1 cellular context compared by ENCODE assay signal in genomic region chr20:44610313-44610965, GRCh38.
TF ChIP-seq lines count a peak whose summit lies in the region.

No MANE protein-coding gene starts in this region.

TF ChIP-seq in SK-N-SH treated with all-trans-retinoic acid at 6 μM for 48 hours, 23 proteins besides CTCF, POLR2A, EP300 and RAD21 (continued from another document):
- no peak for TF ChIP-seq CREB5 (CRISPR knock-in tag; IDR thresholded peaks at IDR 0.05; ENCODE audit: low read depth)
- TF ChIP-seq ZNF70 (CRISPR knock-in tag; IDR thresholded peaks at IDR 0.05) = no peak
- TF ChIP-seq RARB (CRISPR knock-in tag; IDR thresholded peaks at IDR 0.05) = no peak
- no peak for TF ChIP-seq ARNTL (CRISPR knock-in tag; IDR thresholded peaks at IDR 0.05; ENCODE audit: borderline replicate concordance, low read depth)
- TF ChIP-seq GLIS3 (CRISPR knock-in tag; IDR thresholded peaks at IDR 0.05) = no peak
- no peak for TF ChIP-seq CSRNP3 (CRISPR knock-in tag; IDR thresholded peaks at IDR 0.05)
- TF ChIP-seq ZFP3 (CRISPR knock-in tag; IDR thresholded peaks at IDR 0.05) = no peak
- TF ChIP-seq TSHZ2 (CRISPR knock-in tag; IDR thresholded peaks at IDR 0.05) = no peak
- TF ChIP-seq ZNF8 (CRISPR knock-in tag; IDR thresholded peaks at IDR 0.05) = no peak
- TF ChIP-seq TOX (CRISPR knock-in tag; IDR thresholded peaks at IDR 0.05; ENCODE audit: borderline replicate concordance) = no peak
- no peak for TF ChIP-seq TCF4 (CRISPR knock-in tag; IDR thresholded peaks at IDR 0.05; ENCODE audit: borderline replicate concordance)
- no peak for TF ChIP-seq PPARA (CRISPR knock-in tag; IDR thresholded peaks at IDR 0.05; ENCODE audit: borderline replicate concordance)
